In the genomic region with DNA sequence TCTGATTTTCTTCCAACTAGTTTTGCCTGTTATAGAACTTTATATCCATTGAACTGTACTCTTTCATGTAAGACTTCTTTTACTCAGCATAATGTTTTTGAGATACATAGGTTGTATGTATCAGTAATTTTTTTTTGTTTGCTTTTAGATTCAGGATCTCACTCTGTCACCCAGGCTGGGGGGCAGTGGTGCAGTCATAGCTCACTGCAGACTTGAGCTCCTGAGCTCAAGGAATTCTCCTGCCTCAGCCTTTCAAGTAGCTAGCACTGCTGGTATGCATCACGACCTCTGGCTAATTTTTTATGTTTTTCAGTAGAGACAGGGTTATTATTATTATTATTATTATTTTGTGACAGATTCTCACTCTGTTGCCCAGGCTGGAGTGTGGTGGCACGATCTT, we compare ENCODE assay signal across 8 cellular contexts.
DNase-seq lines count a peak whose midpoint lies in the region; ATAC-seq, FAIRE-seq and TF ChIP-seq lines count a peak whose summit lies in the region.

No MANE protein-coding gene starts in this region.

- intact Hi-C loops in CD8-positive, alpha-beta T cell (cut with DNase I, micrococcal nuclease) = loop anchor here in 1 of 2 experiments (2.0 kb wide), 1 partner anchor 487 kb away; the partner anchor contains the start of gene STYX
- intact Hi-C loops in ovary (cut with DNase I) = no loop called here

- no peak overlapping the region for H3K56ac ChIP-seq in H1 (replicated peaks; ENCODE audit: insufficient read length, low read depth, low read length)

- TF ChIP-seq EP300 in H1 (IDR thresholded peaks at IDR 0.05; ENCODE audit: borderline replicate concordance in 1 of 2, low read depth in 2 of 2, low read length in 2 of 2) (no peak), ovary (IDR thresholded peaks at IDR 0.05) (no peak)

- FAIRE-seq in H1 (lab: Jason Lieb, UNC) = no peak

- no peak overlapping the region; the same call in 1 of the 2 replicates for H3K18ac ChIP-seq in H1 (ENCODE audit: extremely low read depth, low read length)

- POLR2A ChIA-PET in CD8-positive, alpha-beta T cell (lab: Charles Lee) = interaction anchor here (2.1 kb wide), 1 partner anchor 66 kb away, joined by 13 read pairs; the partner anchor contains the start of gene DDHD1
- POLR2A ChIA-PET in H1 (lab: Charles Lee; ENCODE audit: partially characterized antibody) = interaction anchor here (1.3 to 1.6 kb wide), 3 partner anchors 37 to 77 kb away, joined by 3 to 7 read pairs (median 3); partner anchors contain the start of gene DDHD1

- H3K27ac ChIP-seq in CD8-positive, alpha-beta T cell (ENCODE audit: low read depth, low read length) = no peak overlapping the region
- H3K27ac ChIP-seq in H1 (ENCODE audit: low read depth, low read length) (no peak overlapping the region), ovary (no peak overlapping the region)

- H3K4me1 Mint-ChIP-seq in CD8-positive, alpha-beta T cell (ENCODE audit: low read depth) = peaks cover 9% of the 10 kb centered on the region

- H2BK15ac ChIP-seq in H1 (ENCODE audit: low read length) = no peak overlapping the region

- no peak for ATAC-seq in CD8-positive, alpha-beta T cell
- no peak for ATAC-seq in omental fat pad (ENCODE audit: low FRiP score)
- no peak for ATAC-seq in HG03354 (IDR thresholded peaks at IDR 0.05; ENCODE audit: poor library complexity, severe bottlenecking, unreplicated experiment)

- H3K23ac ChIP-seq in H1 (ENCODE audit: insufficient read length) = no peak overlapping the region

- H3K79me1 ChIP-seq in H1 (ENCODE audit: low read depth, low read length) = no peaks in the 10 kb centered on the region

- TF ChIP-seq CTCF in CD8-positive, alpha-beta T cell (IDR thresholded peaks at IDR 0.05) = no peak
- TF ChIP-seq CTCF in H1 (IDR thresholded peaks at IDR 0.05; ENCODE audit: control extremely low read depth in 1 of 3, insufficient read depth in 1 of 3, low read depth in 1 of 3, low read length in 3 of 3) (no peak), ovary (IDR thresholded peaks at IDR 0.05) (no peak), omental fat pad (IDR thresholded peaks at IDR 0.05) (no peak)

- H4K91ac ChIP-seq in H1 (replicated peaks; ENCODE audit: insufficient read length, low read length) = no peak overlapping the region

- no peaks in the 10 kb centered on the region for H3K9me3 Mint-ChIP-seq in CD8-positive, alpha-beta T cell

- no peaks in the 10 kb centered on the region for H3K27me3 Mint-ChIP-seq in CD8-positive, alpha-beta T cell (ENCODE audit: low read depth)

- CTCF ChIA-PET in CD8-positive, alpha-beta T cell (lab: Charles Lee) = interaction anchor here (0.6 to 1.2 kb wide), 2 partner anchors 78 to 1933 kb away, joined by 3 read pairs; no protein-coding TSS in a partner anchor
- CTCF ChIA-PET in H1 (lab: Charles Lee; ENCODE audit: partially characterized antibody) = interaction anchor here (0.8 to 1.9 kb wide), 11 partner anchors 13 to 255 kb away, joined by 3 to 5 read pairs (median 3); no protein-coding TSS in a partner anchor

- peaks cover 6% of the 10 kb centered on the region for H3K4me1 ChIP-seq in CD8-positive, alpha-beta T cell (ENCODE audit: insufficient read depth, low read length)
- H3K4me1 ChIP-seq in H1 (replicated peaks in 1 of 4; ENCODE audit: control insufficient read depth in 3 of 4, insufficient read depth in 4 of 4, low read length in 3 of 4) (no peaks in the 10 kb centered on the region; a peak in 1 of 7 replicates), ovary (ENCODE audit: insufficient read depth) (peaks cover 2% of the 10 kb centered on the region)

- H2AFZ ChIP-seq in H1 (ENCODE audit: low read length) = 0 out of 2 replicates have a peak overlapping the region, but pooled peaks have one; percentile 78

- H4K5ac ChIP-seq in H1 (ENCODE audit: insufficient read length, low read depth, low read length) = no peak overlapping the region

- no peak overlapping the region for H2BK120ac ChIP-seq in H1 (replicated peaks; ENCODE audit: low read depth, low read length)

- 0 out of 2 replicates have a peak, but pooled peaks cover 2% of the 10 kb centered on the region for H3K23me2 ChIP-seq in H1 (ENCODE audit: low read depth, low read length)

- in situ Hi-C loops in ACHN (cut with HindIII; ENCODE audit: low pct_ligation_motif_present, low pct_unique_long_range_greater_than_20kb, low sequenced_read_pairs) = no loop called here

- no peak overlapping the region for H3K14ac ChIP-seq in H1 (ENCODE audit: insufficient read length)

- H3K4ac ChIP-seq in H1 (replicated peaks; ENCODE audit: insufficient read length, low read depth, low read length) = no peak overlapping the region

- H4K8ac ChIP-seq in H1 (ENCODE audit: extremely low read depth, insufficient read depth, low read length) = no peak overlapping the region; the same call in 1 of the 2 replicates

- no peaks in the 10 kb centered on the region for H3K27me3 ChIP-seq in CD8-positive, alpha-beta T cell (ENCODE audit: insufficient read depth, low read length)
- H3K27me3 ChIP-seq in MG63 = no peaks in the 10 kb centered on the region
- H3K27me3 ChIP-seq in H1 (replicated peaks in 1 of 4; ENCODE audit: control insufficient read depth in 3 of 4, extremely low read depth in 1 of 4, insufficient read depth in 3 of 4, low read length in 3 of 4) = no peaks in the 10 kb centered on the region
- H3K27me3 ChIP-seq in ovary = no peaks in the 10 kb centered on the region

- no peak for TF ChIP-seq POLR2A in H1 (IDR thresholded peaks at IDR 0.05; ENCODE audit: control extremely low read depth in 1 of 2, low read depth in 2 of 2, low read length in 2 of 2)
- no peak for TF ChIP-seq POLR2A in ovary (IDR thresholded peaks at IDR 0.05)

- no peak overlapping the region for H3K27ac Mint-ChIP-seq in CD8-positive, alpha-beta T cell

- H3K4me2 ChIP-seq in H1 (ENCODE audit: insufficient read depth in 1 of 2, low read depth in 2 of 2, low read length in 2 of 2) = peak overlapping the region; percentile 56 to 68

- no peaks in the 10 kb centered on the region for H4K20me1 ChIP-seq in H1 (replicated peaks in 1 of 2; ENCODE audit: control insufficient read depth in 1 of 2, insufficient read depth in 2 of 2, low read length in 2 of 2)

- no peak overlapping the region for H2BK5ac ChIP-seq in H1 (ENCODE audit: low read depth, low read length)

- H3K36me3 Mint-ChIP-seq in CD8-positive, alpha-beta T cell = no peaks in the 10 kb centered on the region

- peak overlapping the region; percentile 65 for H3K4me3 ChIP-seq in CD8-positive, alpha-beta T cell (ENCODE audit: low read depth, low read length)
- H3K4me3 ChIP-seq in MG63 (peak overlapping the region; percentile 60), H1 (ENCODE audit: extremely low read depth in 1 of 4, insufficient read depth in 2 of 4, low read depth in 3 of 4, low read length in 4 of 4) (peak overlapping the region; percentile 49 to 71 (median 54)), ovary (peak overlapping the region; percentile 45)

- no peak overlapping the region for H2BK20ac ChIP-seq in H1 (ENCODE audit: low read length)

- H3K4me3 Mint-ChIP-seq in CD8-positive, alpha-beta T cell = peak overlapping the region; percentile 91

- no peak for TF ChIP-seq RAD21 in H1 (IDR thresholded peaks at IDR 0.05 in 1 of 2, conservative IDR thresholded peaks at IDR 0.05 in 1 of 2; ENCODE audit: low read depth in 2 of 2, low read length in 2 of 2)

- no peaks in the 10 kb centered on the region for H3K9me3 ChIP-seq in CD8-positive, alpha-beta T cell (ENCODE audit: low read length)
- H3K9me3 ChIP-seq in MG63 (no peaks in the 10 kb centered on the region), H1 (ENCODE audit: insufficient read depth in 2 of 2, low read depth in 1 of 2, low read length in 1 of 2) (no peaks in the 10 kb centered on the region), ovary (no peaks in the 10 kb centered on the region)

- no peaks in the 10 kb centered on the region for H3K36me3 ChIP-seq in CD8-positive, alpha-beta T cell (ENCODE audit: insufficient read depth, low read length)
- H3K36me3 ChIP-seq in MG63 (no peaks in the 10 kb centered on the region), H1 (ENCODE audit: control insufficient read depth in 2 of 4, insufficient read depth in 4 of 4, low read length in 3 of 4) (no peaks in the 10 kb centered on the region), ovary (no peaks in the 10 kb centered on the region)

- WGBS in H1 (ENCODE audit: extremely low coverage in 1 of 2, insufficient coverage in 1 of 2, insufficient read length in 1 of 2, insufficient replicate concordance in 2 of 2, low coverage in 1 of 2, low lambda C conversion rate in 2 of 2, missing lambda C conversion rate in 1 of 2), 2 experiments = 67% methylated on average over 2 of the region's 2 CpGs; no CpG with 5 or more reads in 1 of the 2 experiments
- WGBS in ovary, 3 donors = 71 to 80% (median 72%) methylated on average over 2 of the region's 2 CpGs

- no peaks in the 10 kb centered on the region for H3K79me2 ChIP-seq in H1 (ENCODE audit: control insufficient read depth in 1 of 2, insufficient read depth in 2 of 2, low read length in 2 of 2)

- no peak for DNase-seq in CD8-positive, alpha-beta T cell
- DNase-seq in MG63 = no peak
- DNase-seq in H1 (ENCODE audit: low read depth in 1 of 2, low spot score in 2 of 2) = no peak
- no peak for DNase-seq in ovary
- no peak for DNase-seq in ACHN
- DNase-seq in omental fat pad (ENCODE audit: low spot score) = no peak
- DNase-seq in NCI-H1092 (lab: John Stamatoyannopoulos, UW) = no peak

- H2AK5ac ChIP-seq in H1 (ENCODE audit: low read depth, low read length) = no peak overlapping the region

- no peak overlapping the region for H2BK12ac ChIP-seq in H1 (ENCODE audit: low read depth, low read length)

- peak overlapping the region in 2 of 4 experiments; percentile 38 to 49; a peak in 2 of 7 replicates for H3K9ac ChIP-seq in H1 (replicated peaks in 1 of 4; ENCODE audit: extremely low read depth in 1 of 4, low read depth in 3 of 4, low read length in 3 of 4)

TF ChIP-seq in H1, 55 proteins besides CTCF, POLR2A, EP300 and RAD21 (continues in another document):
- TF ChIP-seq, protein P1, sequence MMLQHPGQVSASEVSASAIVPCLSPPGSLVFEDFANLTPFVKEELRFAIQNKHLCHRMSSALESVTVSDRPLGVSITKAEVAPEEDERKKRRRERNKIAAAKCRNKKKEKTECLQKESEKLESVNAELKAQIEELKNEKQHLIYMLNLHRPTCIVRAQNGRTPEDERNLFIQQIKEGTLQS (IDR thresholded peaks at IDR 0.05; ENCODE audit: insufficient read depth, low read depth, low read length) = no peak
- TF ChIP-seq CHD2 (IDR thresholded peaks at IDR 0.05; ENCODE audit: low read length) (no peak), RBBP5 (IDR thresholded peaks at IDR 0.05; ENCODE audit: borderline replicate concordance, low read depth, low read length) (no peak), KDM4A (IDR thresholded peaks at IDR 0.05; ENCODE audit: low read depth, low read length, severe bottlenecking) (no peak), BACH1 (IDR thresholded peaks at IDR 0.05; ENCODE audit: low read length) (no peak)
- TF ChIP-seq, protein P2, sequence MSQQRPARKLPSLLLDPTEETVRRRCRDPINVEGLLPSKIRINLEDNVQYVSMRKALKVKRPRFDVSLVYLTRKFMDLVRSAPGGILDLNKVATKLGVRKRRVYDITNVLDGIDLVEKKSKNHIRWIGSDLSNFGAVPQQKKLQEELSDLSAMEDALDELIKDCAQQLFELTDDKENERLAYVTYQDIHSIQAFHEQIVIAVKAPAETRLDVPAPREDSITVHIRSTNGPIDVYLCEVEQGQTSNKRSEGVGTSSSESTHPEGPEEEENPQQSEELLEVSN (IDR thresholded peaks at IDR 0.05) = no peak
